In the genomic region with DNA sequence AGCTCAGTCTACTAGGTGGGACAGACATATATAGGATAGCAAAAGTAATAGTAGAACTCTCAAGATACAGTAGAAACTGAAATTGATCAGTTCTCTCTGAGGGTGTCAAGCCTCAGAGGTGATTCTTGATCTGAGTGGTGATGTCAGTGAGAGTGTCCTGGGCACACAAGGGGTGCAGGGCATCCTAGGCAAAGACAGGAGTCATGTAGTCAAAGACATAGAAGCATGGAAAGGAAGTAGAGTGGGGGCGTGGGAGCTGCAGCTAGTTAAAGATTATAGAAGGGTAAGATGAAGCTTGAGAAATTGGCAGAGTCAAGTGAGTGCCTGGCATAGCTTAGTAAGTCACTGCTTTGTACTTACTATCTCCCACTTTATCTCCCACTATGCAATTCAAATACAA, we compare ENCODE assay signal across 1 cellular context.
TF ChIP-seq lines count a peak whose summit lies in the region.

No MANE protein-coding gene starts in this region.

TF ChIP-seq in GM23338, 12 proteins besides CTCF, POLR2A, EP300 and RAD21 (continued from another document):
- TF ChIP-seq, protein P1, sequence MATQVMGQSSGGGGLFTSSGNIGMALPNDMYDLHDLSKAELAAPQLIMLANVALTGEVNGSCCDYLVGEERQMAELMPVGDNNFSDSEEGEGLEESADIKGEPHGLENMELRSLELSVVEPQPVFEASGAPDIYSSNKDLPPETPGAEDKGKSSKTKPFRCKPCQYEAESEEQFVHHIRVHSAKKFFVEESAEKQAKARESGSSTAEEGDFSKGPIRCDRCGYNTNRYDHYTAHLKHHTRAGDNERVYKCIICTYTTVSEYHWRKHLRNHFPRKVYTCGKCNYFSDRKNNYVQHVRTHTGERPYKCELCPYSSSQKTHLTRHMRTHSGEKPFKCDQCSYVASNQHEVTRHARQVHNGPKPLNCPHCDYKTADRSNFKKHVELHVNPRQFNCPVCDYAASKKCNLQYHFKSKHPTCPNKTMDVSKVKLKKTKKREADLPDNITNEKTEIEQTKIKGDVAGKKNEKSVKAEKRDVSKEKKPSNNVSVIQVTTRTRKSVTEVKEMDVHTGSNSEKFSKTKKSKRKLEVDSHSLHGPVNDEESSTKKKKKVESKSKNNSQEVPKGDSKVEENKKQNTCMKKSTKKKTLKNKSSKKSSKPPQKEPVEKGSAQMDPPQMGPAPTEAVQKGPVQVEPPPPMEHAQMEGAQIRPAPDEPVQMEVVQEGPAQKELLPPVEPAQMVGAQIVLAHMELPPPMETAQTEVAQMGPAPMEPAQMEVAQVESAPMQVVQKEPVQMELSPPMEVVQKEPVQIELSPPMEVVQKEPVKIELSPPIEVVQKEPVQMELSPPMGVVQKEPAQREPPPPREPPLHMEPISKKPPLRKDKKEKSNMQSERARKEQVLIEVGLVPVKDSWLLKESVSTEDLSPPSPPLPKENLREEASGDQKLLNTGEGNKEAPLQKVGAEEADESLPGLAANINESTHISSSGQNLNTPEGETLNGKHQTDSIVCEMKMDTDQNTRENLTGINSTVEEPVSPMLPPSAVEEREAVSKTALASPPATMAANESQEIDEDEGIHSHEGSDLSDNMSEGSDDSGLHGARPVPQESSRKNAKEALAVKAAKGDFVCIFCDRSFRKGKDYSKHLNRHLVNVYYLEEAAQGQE (IDR thresholded peaks at IDR 0.05; ENCODE audit: unreplicated experiment) = no peak
- no peak for TF ChIP-seq EZH2 (IDR thresholded peaks at IDR 0.05; ENCODE audit: low read depth, unreplicated experiment)
- TF ChIP-seq, protein P2, sequence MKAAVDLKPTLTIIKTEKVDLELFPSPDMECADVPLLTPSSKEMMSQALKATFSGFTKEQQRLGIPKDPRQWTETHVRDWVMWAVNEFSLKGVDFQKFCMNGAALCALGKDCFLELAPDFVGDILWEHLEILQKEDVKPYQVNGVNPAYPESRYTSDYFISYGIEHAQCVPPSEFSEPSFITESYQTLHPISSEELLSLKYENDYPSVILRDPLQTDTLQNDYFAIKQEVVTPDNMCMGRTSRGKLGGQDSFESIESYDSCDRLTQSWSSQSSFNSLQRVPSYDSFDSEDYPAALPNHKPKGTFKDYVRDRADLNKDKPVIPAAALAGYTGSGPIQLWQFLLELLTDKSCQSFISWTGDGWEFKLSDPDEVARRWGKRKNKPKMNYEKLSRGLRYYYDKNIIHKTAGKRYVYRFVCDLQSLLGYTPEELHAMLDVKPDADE (IDR thresholded peaks at IDR 0.05) = no peak
